16 cellular contexts compared by ENCODE assay signal in genomic region chr2:191693778-191694177, GRCh38. TPM values are rescaled to one million over a fixed set of nuclear protein-coding genes. Genes with fewer than 3 reads are reported as not detected.
DNase-seq lines count a peak whose midpoint lies in the region; ATAC-seq, FAIRE-seq and TF ChIP-seq lines count a peak whose summit lies in the region.
"Had no signal": no experiment of that assay in that cellular context is flagged by ENCODE, and none has a peak within 500 bp of the region (broad histone marks: within the 10 kb centered on the region; RNA-seq: fewer than 3 reads in every experiment).

No MANE protein-coding gene starts in this region.

- no peaks in the 10 kb centered on the region for H3K4me1 ChIP-seq in GM12878 (ENCODE audit: control insufficient read depth, insufficient read depth, low read length)
- H3K4me1 ChIP-seq: prostate gland had no signal

- DNase-seq in GM12891 (ENCODE audit: insufficient read length, low spot score) (no peak), GM12878 (ENCODE audit: low read depth, low spot score) (no peak), urothelium cell line (ENCODE audit: low spot score) (no peak), left cardiac atrium (no peak), NCI-H82 treated with DMSO at 0.1 percent for 48 hours (lab: John Stamatoyannopoulos, UW; ENCODE audit: unreplicated experiment) (no peak)
- DNase-seq: activated CD4-positive, alpha-beta T cell treated with anti-CD3 and anti-CD28 coated beads for 4 hours; anterior cingulate cortex; cerebellar nuclear complex; HCEC 1CT; MM.1S; NCI-H2029; NCI-H510A treated with DMSO at 0.1 percent for 48 hours; stimulated activated CD4-positive, alpha-beta T cell treated with anti-CD3 and anti-CD28 coated beads, Interleukin-12 subunit alpha, Interleukin-12 subunit beta, amount 100 ng/mL, for 4 hours had no signal

- RAD21 ChIA-PET in GM12878 (lab: Charles Lee; ENCODE audit: unreplicated experiment): no interaction called here

- CTCF ChIA-PET in GM12878 (lab: Yijun Ruan, JAX): interaction anchor here (1.0 to 6.4 kb wide), 2 partner anchors 16 to 128 kb away, joined by 3 to 112 read pairs; no protein-coding TSS in a partner anchor

- no peak overlapping the region for H3K4me3 ChIP-seq in GM12878
- H3K4me3 ChIP-seq: prostate gland had no signal

- TF ChIP-seq POLR2A in GM12891 (IDR thresholded peaks at IDR 0.05; ENCODE audit: low read depth, low read length): no peak
- no peak for TF ChIP-seq POLR2A in GM12878 (IDR thresholded peaks at IDR 0.05; ENCODE audit: low read depth, low read length)

- no peak overlapping the region for H3K4me2 ChIP-seq in GM12878 (ENCODE audit: control insufficient read depth, insufficient read depth)

- POLR2A ChIA-PET in GM12878 (lab: Charles Lee): no interaction called here

- no TSS peak for BruUV-seq in GM12878 (replicated peaks; lab: Mats Ljungman, UMichigan)

- ATAC-seq in GM18868 (IDR thresholded peaks at IDR 0.05; ENCODE audit: unreplicated experiment) (peak; percentile 39), HG02885 (IDR thresholded peaks at IDR 0.05; ENCODE audit: poor library complexity, unreplicated experiment) (peak; percentile 48), GM12878 (peak; percentile 33), left cardiac atrium (no peak)

- no peaks in the 10 kb centered on the region for H3K36me3 ChIP-seq in GM12878 (ENCODE audit: control insufficient read depth in 2 of 2, insufficient read depth in 2 of 2, low read length in 1 of 2)
- H3K36me3 ChIP-seq: prostate gland had no signal

- no peak for TF ChIP-seq EP300 in GM12878 (IDR thresholded peaks at IDR 0.05; ENCODE audit: borderline replicate concordance in 1 of 2, control insufficient read depth in 1 of 2, low read depth in 2 of 2, low read length in 2 of 2)

- H3K27ac ChIP-seq in GM12878 (ENCODE audit: control insufficient read depth, insufficient read depth): no peak overlapping the region
- H3K27ac ChIP-seq: prostate gland had no signal

- SMC1A ChIA-PET in GM12878 (lab: Charles Lee; ENCODE audit: uncharacterized antibody, unreplicated experiment): interaction anchor here (2.9 kb wide), 1 partner anchor 129 kb away, joined by 26 read pairs; no protein-coding TSS in a partner anchor

- no peak for TF ChIP-seq CTCF in GM12878 (IDR thresholded peaks at IDR 0.05 in 2 of 3, conservative IDR thresholded peaks at IDR 0.05 in 1 of 3; ENCODE audit: control insufficient read depth in 2 of 3, extremely low read depth in 1 of 3, insufficient read depth in 1 of 3, low read depth in 3 of 3, low read length in 3 of 3)

- TF ChIP-seq RAD21 in GM12878 (IDR thresholded peaks at IDR 0.05; ENCODE audit: insufficient read depth, low read depth, low read length): no peak

- no peaks in the 10 kb centered on the region; the same call in 2 of the 3 replicates for H3K9me3 ChIP-seq in GM12878 (replicated peaks; ENCODE audit: control insufficient read depth, insufficient read depth, low read length)
- H3K9me3 ChIP-seq: prostate gland had no signal

- FAIRE-seq in GM12891 (lab: Jason Lieb, UNC) (peak; percentile 75), GM12878 (lab: Jason Lieb, UNC) (no peak), urothelium cell line (lab: Jason Lieb, UNC) (no peak)

- in situ Hi-C loops in GM12878 (cut with MboI): loop anchor here (5.0 kb wide), 1 partner anchor 126 kb away; no protein-coding TSS in a partner anchor

- no peak overlapping the region for H2AFZ ChIP-seq in GM12878 (ENCODE audit: control insufficient read depth, low read depth, low read length)

- no peaks in the 10 kb centered on the region for H3K79me2 ChIP-seq in GM12878 (ENCODE audit: control insufficient read depth, insufficient read depth, low read length)

- intact Hi-C loops in GM12878 (cut with micrococcal nuclease; ENCODE audit: unreplicated experiment): loop anchor here (10.0 kb wide), 1 partner anchor 529 kb away; no protein-coding TSS in a partner anchor
- intact Hi-C loops in left cardiac atrium (cut with DNase I): loop anchor here (2.0 to 5.0 kb wide), 2 partner anchors 125 to 126 kb away; no protein-coding TSS in a partner anchor

- H3K9ac ChIP-seq in GM12878 (ENCODE audit: control insufficient read depth, insufficient read depth, low read length): no peak overlapping the region

- no peaks in the 10 kb centered on the region for H4K20me1 ChIP-seq in GM12878 (ENCODE audit: control insufficient read depth, insufficient read depth)

- H3K27me3 ChIP-seq in GM12878 (replicated peaks in 1 of 2; ENCODE audit: control insufficient read depth in 2 of 2, insufficient read depth in 2 of 2, low read length in 1 of 2): no peaks in the 10 kb centered on the region

- 4% methylated on average over 1 of the region's 1 CpG for WGBS in GM12878 (ENCODE audit: insufficient coverage, insufficient replicate concordance, low lambda C conversion rate, missing lambda C conversion rate)

TF ChIP-seq in GM12891, 5 proteins besides CTCF, POLR2A, EP300 and RAD21:
- TF ChIP-seq TAF1 (IDR thresholded peaks at IDR 0.05; ENCODE audit: low read depth, low read length) (no peak), POLR2AphosphoS5 (IDR thresholded peaks at IDR 0.05; ENCODE audit: low read depth, low read length) (no peak), PAX5 (IDR thresholded peaks at IDR 0.05; ENCODE audit: insufficient read depth, low read length, severe bottlenecking) (no peak), SPI1 (IDR thresholded peaks at IDR 0.05; ENCODE audit: low read depth, low read length) (no peak), POU2F2 (IDR thresholded peaks at IDR 0.05; ENCODE audit: low read depth, low read length) (no peak)

TF ChIP-seq in GM12878, 131 proteins besides CTCF, POLR2A, EP300 and RAD21 (continues in another document):
- TF ChIP-seq POLR2AphosphoS5 (IDR thresholded peaks at IDR 0.05; ENCODE audit: low read length) (no peak), NR2C1 (IDR thresholded peaks at IDR 0.05) (no peak), KLF5 (IDR thresholded peaks at IDR 0.05; ENCODE audit: partially characterized antibody) (no peak), ZBTB33 (IDR thresholded peaks at IDR 0.05) (no peak), CREM (IDR thresholded peaks at IDR 0.05; ENCODE audit: low read depth) (no peak), HDAC2 (IDR thresholded peaks at IDR 0.05) (no peak), WRNIP1 (IDR thresholded peaks at IDR 0.05; ENCODE audit: borderline replicate concordance, low read depth, low read length) (no peak), PML (IDR thresholded peaks at IDR 0.05; ENCODE audit: low read length) (no peak), LARP7 (IDR thresholded peaks at IDR 0.05) (no peak), POU2F2 (IDR thresholded peaks at IDR 0.05; ENCODE audit: borderline replicate concordance, low read depth, low read length) (no peak), STAT3 (IDR thresholded peaks at IDR 0.05; ENCODE audit: low read depth, low read length) (no peak), SREBF1 (IDR thresholded peaks at IDR 0.05; ENCODE audit: low read length) (no peak), ZNF24 (IDR thresholded peaks at IDR 0.05) (no peak)

RNA-seq across cellular contexts. Expression of gene NABP1, which starts 15.8 kb away (rescaled TPM):
- 7.8 TPM for polyA plus RNA-seq in GM12891 (2012; ENCODE audit: low read depth, missing spikeins)
- total RNA-seq in GM12878 (2013; cell fraction: nucleolus; rRNA removed): 236 and 247 TPM in 2 replicates
- total RNA-seq in GM12878 (2014; rRNA removed): 41.5 and 47.5 TPM in 2 replicates
- total RNA-seq in GM12878 (2014; rRNA removed; fragmentation: Illumina TruSeq; extraction: Trizol): 64.3 and 65.7 TPM in 2 replicates
- total RNA-seq in GM12878 (2021): 44.9 and 51.8 TPM in 2 replicates
- 4.3 TPM for polyA plus RNA-seq in GM12878 (2011; ENCODE audit: low read depth)
- polyA plus RNA-seq in GM12878 (2011; rRNA removed): 31.6 and 50.2 TPM in 2 replicates
- 5.9 and 7.6 TPM in 2 replicates for polyA plus RNA-seq in GM12878 (2011; cell fraction: cytosol; rRNA removed)
- 65.5 and 84.2 TPM in 2 replicates for polyA plus RNA-seq in GM12878 (2011; cell fraction: nucleus; rRNA removed)
- 12.9 and 16.4 TPM in 2 replicates for polyA plus RNA-seq in GM12878 (2012)
- 36.6 and 53.7 TPM in 2 replicates for polyA plus RNA-seq in GM12878 (2014; fragmentation: Illumina TruSeq; extraction: Trizol)
- polyA plus RNA-seq in GM12878 (2014; fragmentation: Nextera tagmentation; extraction: Ambion mirVana): 10 to 100 TPM; 22.9 to 24.1 TPM
- 30.4 and 38.3 TPM in 2 replicates for polyA plus RNA-seq in GM12878 (2014; rRNA removed)
- polyA plus RNA-seq in GM12878 (2016; fragmentation: Nextera tagmentation; extraction: Ambion mirVana): 10 to 100 TPM; 57.0 to 60.3 TPM
- polyA minus RNA-seq in GM12878 (2011; rRNA and poly(A)+ RNA removed): 32.7 and 34.8 TPM in 2 replicates
- 11.5 and 15.8 TPM in 2 replicates for polyA minus RNA-seq in GM12878 (2011; cell fraction: cytosol; rRNA and poly(A)+ RNA removed)
- polyA minus RNA-seq in GM12878 (2011; cell fraction: nucleus; rRNA and poly(A)+ RNA removed): 93.1 and 134 TPM in 2 replicates
- 10 to 100 TPM; 16.2 to 19.8 TPM for total RNA-seq in left cardiac atrium

Comparison
In these comparisons a context has a peak if more than half of its experiments do, and no peak if none do; other contexts are left out.
1. ATAC-seq: peak in GM18868 (single experiment), HG02885 (single experiment) and GM12878 (single experiment); none in left cardiac atrium (0 of 2).